In genomic region chr13:79043208-79043607, GRCh38 we compare ENCODE assay signal across 14 cellular contexts.
A peak's percentile ranks its signal among the peaks of the same experiment; 100 is the strongest.
DNase-seq lines count a peak whose midpoint lies in the region; ATAC-seq and TF ChIP-seq lines count a peak whose summit lies in the region.
"Had no signal": no experiment of that assay in that cellular context is flagged by ENCODE, and none has a peak within 500 bp of the region (broad histone marks: within the 10 kb centered on the region; RNA-seq: fewer than 3 reads in every experiment).

No MANE protein-coding gene starts in this region.

- H3K9me3 ChIP-seq in BE2C (no peaks in the 10 kb centered on the region), gastroesophageal sphincter (no peaks in the 10 kb centered on the region)
- H3K9me3 ChIP-seq: BLaER1 treated with 17β-estradiol and CSF1 and Interleukin-3, amounts not matched to agents 10 nM and 100 nM; HAP-1 had no signal

- TF ChIP-seq POLR2A in gastroesophageal sphincter (IDR thresholded peaks at IDR 0.05) = no peak

- H3K36me3 ChIP-seq in BE2C = no peaks in the 10 kb centered on the region
- H3K36me3 ChIP-seq in gastroesophageal sphincter = no peaks in the 10 kb centered on the region
- H3K36me3 ChIP-seq: BLaER1 treated with 17β-estradiol and CSF1 and Interleukin-3, amounts not matched to agents 10 nM and 100 nM; HAP-1 had no signal

- H3K27ac ChIP-seq in C4-2B (no peak overlapping the region), gastroesophageal sphincter (no peak overlapping the region)
- H3K27ac ChIP-seq: BLaER1 treated with 17β-estradiol and CSF1 and Interleukin-3, amounts not matched to agents 10 nM and 100 nM had no signal

- no peaks in the 10 kb centered on the region for H3K27me3 ChIP-seq in BE2C
- no peaks in the 10 kb centered on the region for H3K27me3 ChIP-seq in gastroesophageal sphincter
- H3K27me3 ChIP-seq: BLaER1 treated with 17β-estradiol and CSF1 and Interleukin-3, amounts not matched to agents 10 nM and 100 nM had no signal

- H3K4me1 ChIP-seq in BE2C = no peaks in the 10 kb centered on the region
- no peaks in the 10 kb centered on the region for H3K4me1 ChIP-seq in gastroesophageal sphincter
- H3K4me1 ChIP-seq: BLaER1 treated with 17β-estradiol and CSF1 and Interleukin-3, amounts not matched to agents 10 nM and 100 nM; HAP-1 had no signal

- H3K4me3 ChIP-seq in BE2C (ENCODE audit: low read depth, low read length) (no peak overlapping the region), GM12864 (ENCODE audit: low read depth, low read length) (no peak overlapping the region), gastroesophageal sphincter (no peak overlapping the region)
- no peak overlapping the region for H3K4me3 ChIP-seq in Jurkat, Clone E6-1 (ENCODE audit: low read length)
- H3K4me3 ChIP-seq: BLaER1 treated with 17β-estradiol and CSF1 and Interleukin-3, amounts not matched to agents 10 nM and 100 nM; GM23338; HAP-1 had no signal

- DNase-seq in BE2C (peak; percentile 10), GM12864 (ENCODE audit: low read depth) (no peak), HuH-7.5 (ENCODE audit: low spot score) (no peak)
- peak; percentile 31 for DNase-seq in Jurkat, Clone E6-1 (ENCODE audit: low read depth, low spot score)
- DNase-seq: CD4-positive, alpha-beta memory T cell; DND-41; GDM1 had no signal

- 78 to 83% methylated on average over 1 to 4 of the region's 4 CpGs for WGBS in gastroesophageal sphincter (ENCODE audit: low coverage in 1 of 2), 2 donors

- TF ChIP-seq EP300 in gastroesophageal sphincter (IDR thresholded peaks at IDR 0.05) = no peak

- ATAC-seq in GM21786 (IDR thresholded peaks at IDR 0.05; ENCODE audit: unreplicated experiment) = no peak
- ATAC-seq in gastroesophageal sphincter = no peak
- ATAC-seq in GM21515 (IDR thresholded peaks at IDR 0.05; ENCODE audit: unreplicated experiment) = no peak
- ATAC-seq: GM23338 had no signal

- TF ChIP-seq CTCF in BE2C (IDR thresholded peaks at IDR 0.05; ENCODE audit: low read depth, low read length) (peak; percentile 25), C4-2B (conservative IDR thresholded peaks at IDR 0.05) (peak; percentile 22; the same call in 1 of the 2 replicates), GM12864 (IDR thresholded peaks at IDR 0.05; ENCODE audit: low read depth, low read length, missing control alignments) (peak; percentile 14), gastroesophageal sphincter (IDR thresholded peaks at IDR 0.05) (no peak)

Comparison
In these comparisons a context has a peak if more than half of its experiments do, and no peak if none do; other contexts are left out.
1. DNase-seq: peak in BE2C (single experiment) and Jurkat, Clone E6-1 (single experiment); none in GM12864 (single experiment) and HuH-7.5 (single experiment).
2. CTCF ChIP-seq: peak in BE2C (single experiment), C4-2B (single experiment) and GM12864 (single experiment); none in gastroesophageal sphincter (0 of 4).